Comparison of ENCODE assay signal across 1 cellular context in the genomic region with DNA sequence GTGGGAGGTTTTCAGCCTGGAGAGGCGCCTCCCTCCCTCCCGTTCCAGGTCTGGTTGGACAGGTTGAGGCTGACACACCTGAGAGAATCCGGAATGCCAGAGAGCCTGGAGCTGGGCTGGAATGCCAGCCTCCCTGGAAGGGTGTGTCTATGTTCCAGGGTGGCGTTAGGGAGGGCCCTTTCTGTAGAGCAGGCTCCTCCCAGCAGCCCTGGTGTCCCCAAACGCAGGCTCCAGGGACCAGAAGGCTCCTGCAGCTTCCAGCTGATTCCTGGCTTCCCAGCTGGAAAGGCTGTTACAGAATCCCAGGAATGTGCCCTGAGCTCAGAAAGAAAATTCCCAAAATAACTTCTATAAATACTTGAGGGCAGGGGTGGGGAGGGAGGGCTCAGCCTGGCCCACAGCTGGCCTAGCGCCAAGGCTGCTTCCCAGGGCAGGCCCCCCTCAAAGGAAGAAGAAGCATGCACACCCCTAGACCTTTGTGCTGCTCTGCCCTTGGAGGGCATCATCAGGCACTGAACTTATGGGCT.
TF ChIP-seq lines count a peak whose summit lies in the region.

No MANE protein-coding gene starts in this region.

TF ChIP-seq in HepG2, 621 proteins besides CTCF, POLR2A, EP300 and RAD21 (continued from another document and continues in another):
- TF ChIP-seq ZNF10 (CRISPR knock-in tag; IDR thresholded peaks at IDR 0.05; ENCODE audit: borderline replicate concordance, low read depth): no peak
- TF ChIP-seq GFI1 (CRISPR knock-in tag; IDR thresholded peaks at IDR 0.05; ENCODE audit: borderline replicate concordance): no peak
- TF ChIP-seq NR1H2 (CRISPR knock-in tag; IDR thresholded peaks at IDR 0.05; ENCODE audit: borderline replicate concordance, low read depth): no peak
- TF ChIP-seq RXRB (CRISPR knock-in tag; IDR thresholded peaks at IDR 0.05; ENCODE audit: borderline replicate concordance): peak; percentile 46
- TF ChIP-seq, protein P1, sequence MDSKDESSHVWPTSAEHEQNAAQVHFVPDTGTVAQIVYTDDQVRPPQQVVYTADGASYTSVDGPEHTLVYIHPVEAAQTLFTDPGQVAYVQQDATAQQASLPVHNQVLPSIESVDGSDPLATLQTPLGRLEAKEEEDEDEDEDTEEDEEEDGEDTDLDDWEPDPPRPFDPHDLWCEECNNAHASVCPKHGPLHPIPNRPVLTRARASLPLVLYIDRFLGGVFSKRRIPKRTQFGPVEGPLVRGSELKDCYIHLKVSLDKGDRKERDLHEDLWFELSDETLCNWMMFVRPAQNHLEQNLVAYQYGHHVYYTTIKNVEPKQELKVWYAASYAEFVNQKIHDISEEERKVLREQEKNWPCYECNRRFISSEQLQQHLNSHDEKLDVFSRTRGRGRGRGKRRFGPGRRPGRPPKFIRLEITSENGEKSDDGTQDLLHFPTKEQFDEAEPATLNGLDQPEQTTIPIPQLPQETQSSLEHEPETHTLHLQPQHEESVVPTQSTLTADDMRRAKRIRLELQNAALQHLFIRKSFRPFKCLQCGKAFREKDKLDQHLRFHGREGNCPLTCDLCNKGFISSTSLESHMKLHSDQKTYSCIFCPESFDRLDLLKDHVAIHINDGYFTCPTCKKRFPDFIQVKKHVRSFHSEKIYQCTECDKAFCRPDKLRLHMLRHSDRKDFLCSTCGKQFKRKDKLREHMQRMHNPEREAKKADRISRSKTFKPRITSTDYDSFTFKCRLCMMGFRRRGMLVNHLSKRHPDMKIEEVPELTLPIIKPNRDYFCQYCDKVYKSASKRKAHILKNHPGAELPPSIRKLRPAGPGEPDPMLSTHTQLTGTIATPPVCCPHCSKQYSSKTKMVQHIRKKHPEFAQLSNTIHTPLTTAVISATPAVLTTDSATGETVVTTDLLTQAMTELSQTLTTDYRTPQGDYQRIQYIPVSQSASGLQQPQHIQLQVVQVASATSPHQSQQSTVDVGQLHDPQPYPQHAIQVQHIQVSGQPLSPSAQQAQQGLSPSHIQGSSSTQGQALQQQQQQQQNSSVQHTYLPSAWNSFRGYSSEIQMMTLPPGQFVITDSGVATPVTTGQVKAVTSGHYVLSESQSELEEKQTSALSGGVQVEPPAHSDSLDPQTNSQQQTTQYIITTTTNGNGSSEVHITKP (CRISPR knock-in tag; IDR thresholded peaks at IDR 0.05; ENCODE audit: low read depth): no peak
- TF ChIP-seq, protein P2, sequence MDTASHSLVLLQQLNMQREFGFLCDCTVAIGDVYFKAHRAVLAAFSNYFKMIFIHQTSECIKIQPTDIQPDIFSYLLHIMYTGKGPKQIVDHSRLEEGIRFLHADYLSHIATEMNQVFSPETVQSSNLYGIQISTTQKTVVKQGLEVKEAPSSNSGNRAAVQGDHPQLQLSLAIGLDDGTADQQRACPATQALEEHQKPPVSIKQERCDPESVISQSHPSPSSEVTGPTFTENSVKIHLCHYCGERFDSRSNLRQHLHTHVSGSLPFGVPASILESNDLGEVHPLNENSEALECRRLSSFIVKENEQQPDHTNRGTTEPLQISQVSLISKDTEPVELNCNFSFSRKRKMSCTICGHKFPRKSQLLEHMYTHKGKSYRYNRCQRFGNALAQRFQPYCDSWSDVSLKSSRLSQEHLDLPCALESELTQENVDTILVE (CRISPR knock-in tag; IDR thresholded peaks at IDR 0.05): 0 out of 2 replicates have a peak, but pooled peaks have one; percentile 32
- peak; percentile 41; the same call in 1 of the 2 replicates for TF ChIP-seq ZNF558 (CRISPR knock-in tag; IDR thresholded peaks at IDR 0.05; ENCODE audit: borderline replicate concordance)
- peak; percentile 4; the same call in 1 of the 2 replicates for TF ChIP-seq DMAP1 (CRISPR knock-in tag; IDR thresholded peaks at IDR 0.05)
- no peak for TF ChIP-seq ZNF790 (CRISPR knock-in tag; IDR thresholded peaks at IDR 0.05; ENCODE audit: borderline replicate concordance)
- TF ChIP-seq STAT5B (CRISPR knock-in tag; IDR thresholded peaks at IDR 0.05): no peak
- TF ChIP-seq, protein P3, sequence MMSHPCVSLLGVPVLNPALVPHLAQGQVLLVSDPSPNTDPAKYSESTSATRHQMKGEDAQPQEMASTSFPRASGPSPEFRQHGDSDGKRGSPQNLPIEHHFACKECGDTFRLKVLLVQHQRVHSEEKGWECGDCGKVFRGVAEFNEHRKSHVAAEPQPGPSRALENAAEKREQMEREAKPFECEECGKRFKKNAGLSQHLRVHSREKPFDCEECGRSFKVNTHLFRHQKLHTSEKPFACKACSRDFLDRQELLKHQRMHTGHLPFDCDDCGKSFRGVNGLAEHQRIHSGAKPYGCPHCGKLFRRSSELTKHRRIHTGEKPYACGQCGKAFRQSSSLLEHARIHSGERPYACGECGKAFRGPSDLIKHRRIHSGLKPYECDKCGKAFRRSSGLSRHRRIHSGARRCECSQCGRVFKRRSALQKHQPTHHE (CRISPR knock-in tag; IDR thresholded peaks at IDR 0.05; ENCODE audit: borderline replicate concordance): no peak
- TF ChIP-seq RFXAP (CRISPR knock-in tag; IDR thresholded peaks at IDR 0.05; ENCODE audit: borderline replicate concordance): no peak
- TF ChIP-seq, protein P4, sequence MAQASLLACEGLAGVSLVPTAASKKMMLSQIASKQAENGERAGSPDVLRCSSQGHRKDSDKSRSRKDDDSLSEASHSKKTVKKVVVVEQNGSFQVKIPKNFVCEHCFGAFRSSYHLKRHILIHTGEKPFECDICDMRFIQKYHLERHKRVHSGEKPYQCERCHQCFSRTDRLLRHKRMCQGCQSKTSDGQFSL (CRISPR knock-in tag; IDR thresholded peaks at IDR 0.05): no peak; the same call in 1 of the 2 replicates
- TF ChIP-seq, protein P5, sequence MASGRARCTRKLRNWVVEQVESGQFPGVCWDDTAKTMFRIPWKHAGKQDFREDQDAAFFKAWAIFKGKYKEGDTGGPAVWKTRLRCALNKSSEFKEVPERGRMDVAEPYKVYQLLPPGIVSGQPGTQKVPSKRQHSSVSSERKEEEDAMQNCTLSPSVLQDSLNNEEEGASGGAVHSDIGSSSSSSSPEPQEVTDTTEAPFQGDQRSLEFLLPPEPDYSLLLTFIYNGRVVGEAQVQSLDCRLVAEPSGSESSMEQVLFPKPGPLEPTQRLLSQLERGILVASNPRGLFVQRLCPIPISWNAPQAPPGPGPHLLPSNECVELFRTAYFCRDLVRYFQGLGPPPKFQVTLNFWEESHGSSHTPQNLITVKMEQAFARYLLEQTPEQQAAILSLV (CRISPR knock-in tag; IDR thresholded peaks at IDR 0.05; ENCODE audit: borderline replicate concordance): 0 out of 2 replicates have a peak, but pooled peaks have one; percentile 34
- TF ChIP-seq, protein P6, sequence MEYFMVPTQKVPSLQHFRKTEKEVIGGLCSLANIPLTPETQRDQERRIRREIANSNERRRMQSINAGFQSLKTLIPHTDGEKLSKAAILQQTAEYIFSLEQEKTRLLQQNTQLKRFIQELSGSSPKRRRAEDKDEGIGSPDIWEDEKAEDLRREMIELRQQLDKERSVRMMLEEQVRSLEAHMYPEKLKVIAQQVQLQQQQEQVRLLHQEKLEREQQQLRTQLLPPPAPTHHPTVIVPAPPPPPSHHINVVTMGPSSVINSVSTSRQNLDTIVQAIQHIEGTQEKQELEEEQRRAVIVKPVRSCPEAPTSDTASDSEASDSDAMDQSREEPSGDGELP (IDR thresholded peaks at IDR 0.05; ENCODE audit: borderline replicate concordance, low read depth): peak; percentile 99
- peak; percentile 69; the same call in 1 of the 2 replicates for TF ChIP-seq FOXC1 (CRISPR knock-in tag; IDR thresholded peaks at IDR 0.05; ENCODE audit: borderline replicate concordance)
- no peak for TF ChIP-seq HOXD1 (CRISPR knock-in tag; IDR thresholded peaks at IDR 0.05)
- peak; percentile 55; the same call in 1 of the 2 replicates for TF ChIP-seq DPF2 (CRISPR knock-in tag; IDR thresholded peaks at IDR 0.05; ENCODE audit: borderline replicate concordance, low read depth)
- TF ChIP-seq, protein P7, sequence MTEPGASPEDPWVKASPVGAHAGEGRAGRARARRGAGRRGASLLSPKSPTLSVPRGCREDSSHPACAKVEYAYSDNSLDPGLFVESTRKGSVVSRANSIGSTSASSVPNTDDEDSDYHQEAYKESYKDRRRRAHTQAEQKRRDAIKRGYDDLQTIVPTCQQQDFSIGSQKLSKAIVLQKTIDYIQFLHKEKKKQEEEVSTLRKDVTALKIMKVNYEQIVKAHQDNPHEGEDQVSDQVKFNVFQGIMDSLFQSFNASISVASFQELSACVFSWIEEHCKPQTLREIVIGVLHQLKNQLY (CRISPR knock-in tag; IDR thresholded peaks at IDR 0.05): no peak
- TF ChIP-seq, protein P8, sequence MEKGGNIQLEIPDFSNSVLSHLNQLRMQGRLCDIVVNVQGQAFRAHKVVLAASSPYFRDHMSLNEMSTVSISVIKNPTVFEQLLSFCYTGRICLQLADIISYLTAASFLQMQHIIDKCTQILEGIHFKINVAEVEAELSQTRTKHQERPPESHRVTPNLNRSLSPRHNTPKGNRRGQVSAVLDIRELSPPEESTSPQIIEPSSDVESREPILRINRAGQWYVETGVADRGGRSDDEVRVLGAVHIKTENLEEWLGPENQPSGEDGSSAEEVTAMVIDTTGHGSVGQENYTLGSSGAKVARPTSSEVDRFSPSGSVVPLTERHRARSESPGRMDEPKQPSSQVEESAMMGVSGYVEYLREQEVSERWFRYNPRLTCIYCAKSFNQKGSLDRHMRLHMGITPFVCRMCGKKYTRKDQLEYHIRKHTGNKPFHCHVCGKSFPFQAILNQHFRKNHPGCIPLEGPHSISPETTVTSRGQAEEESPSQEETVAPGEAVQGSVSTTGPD (CRISPR knock-in tag; IDR thresholded peaks at IDR 0.05): no peak
- TF ChIP-seq ADNP (CRISPR knock-in tag; IDR thresholded peaks at IDR 0.05): no peak
- no peak for TF ChIP-seq GLI4 (CRISPR knock-in tag; IDR thresholded peaks at IDR 0.05; ENCODE audit: borderline replicate concordance)
- TF ChIP-seq, protein P9, sequence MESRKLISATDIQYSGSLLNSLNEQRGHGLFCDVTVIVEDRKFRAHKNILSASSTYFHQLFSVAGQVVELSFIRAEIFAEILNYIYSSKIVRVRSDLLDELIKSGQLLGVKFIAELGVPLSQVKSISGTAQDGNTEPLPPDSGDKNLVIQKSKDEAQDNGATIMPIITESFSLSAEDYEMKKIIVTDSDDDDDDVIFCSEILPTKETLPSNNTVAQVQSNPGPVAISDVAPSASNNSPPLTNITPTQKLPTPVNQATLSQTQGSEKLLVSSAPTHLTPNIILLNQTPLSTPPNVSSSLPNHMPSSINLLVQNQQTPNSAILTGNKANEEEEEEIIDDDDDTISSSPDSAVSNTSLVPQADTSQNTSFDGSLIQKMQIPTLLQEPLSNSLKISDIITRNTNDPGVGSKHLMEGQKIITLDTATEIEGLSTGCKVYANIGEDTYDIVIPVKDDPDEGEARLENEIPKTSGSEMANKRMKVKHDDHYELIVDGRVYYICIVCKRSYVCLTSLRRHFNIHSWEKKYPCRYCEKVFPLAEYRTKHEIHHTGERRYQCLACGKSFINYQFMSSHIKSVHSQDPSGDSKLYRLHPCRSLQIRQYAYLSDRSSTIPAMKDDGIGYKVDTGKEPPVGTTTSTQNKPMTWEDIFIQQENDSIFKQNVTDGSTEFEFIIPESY (CRISPR knock-in tag; IDR thresholded peaks at IDR 0.05): peak; percentile 37; the same call in 1 of the 2 replicates
- TF ChIP-seq ZNF883 (CRISPR knock-in tag; IDR thresholded peaks at IDR 0.05; ENCODE audit: not compliant biosample characterization): no peak
- no peak for TF ChIP-seq ZNF660 (CRISPR knock-in tag; IDR thresholded peaks at IDR 0.05; ENCODE audit: borderline replicate concordance, low read depth)
- TF ChIP-seq ZNF549 (CRISPR knock-in tag; IDR thresholded peaks at IDR 0.05): no peak
- TF ChIP-seq, protein P10, sequence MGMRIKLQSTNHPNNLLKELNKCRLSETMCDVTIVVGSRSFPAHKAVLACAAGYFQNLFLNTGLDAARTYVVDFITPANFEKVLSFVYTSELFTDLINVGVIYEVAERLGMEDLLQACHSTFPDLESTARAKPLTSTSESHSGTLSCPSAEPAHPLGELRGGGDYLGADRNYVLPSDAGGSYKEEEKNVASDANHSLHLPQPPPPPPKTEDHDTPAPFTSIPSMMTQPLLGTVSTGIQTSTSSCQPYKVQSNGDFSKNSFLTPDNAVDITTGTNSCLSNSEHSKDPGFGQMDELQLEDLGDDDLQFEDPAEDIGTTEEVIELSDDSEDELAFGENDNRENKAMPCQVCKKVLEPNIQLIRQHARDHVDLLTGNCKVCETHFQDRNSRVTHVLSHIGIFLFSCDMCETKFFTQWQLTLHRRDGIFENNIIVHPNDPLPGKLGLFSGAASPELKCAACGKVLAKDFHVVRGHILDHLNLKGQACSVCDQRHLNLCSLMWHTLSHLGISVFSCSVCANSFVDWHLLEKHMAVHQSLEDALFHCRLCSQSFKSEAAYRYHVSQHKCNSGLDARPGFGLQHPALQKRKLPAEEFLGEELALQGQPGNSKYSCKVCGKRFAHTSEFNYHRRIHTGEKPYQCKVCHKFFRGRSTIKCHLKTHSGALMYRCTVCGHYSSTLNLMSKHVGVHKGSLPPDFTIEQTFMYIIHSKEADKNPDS (CRISPR knock-in tag; IDR thresholded peaks at IDR 0.05): 0 out of 2 replicates have a peak, but pooled peaks have one; percentile 90
- no peak for TF ChIP-seq EHMT2 (IDR thresholded peaks at IDR 0.05; ENCODE audit: borderline replicate concordance, low read depth, low read length)
- no peak for TF ChIP-seq CEBPB (IDR thresholded peaks at IDR 0.05; ENCODE audit: borderline replicate concordance, low read depth, low read length)
- peak; percentile 55 for TF ChIP-seq MED1 (CRISPR knock-in tag; IDR thresholded peaks at IDR 0.05)
- TF ChIP-seq, protein P11, sequence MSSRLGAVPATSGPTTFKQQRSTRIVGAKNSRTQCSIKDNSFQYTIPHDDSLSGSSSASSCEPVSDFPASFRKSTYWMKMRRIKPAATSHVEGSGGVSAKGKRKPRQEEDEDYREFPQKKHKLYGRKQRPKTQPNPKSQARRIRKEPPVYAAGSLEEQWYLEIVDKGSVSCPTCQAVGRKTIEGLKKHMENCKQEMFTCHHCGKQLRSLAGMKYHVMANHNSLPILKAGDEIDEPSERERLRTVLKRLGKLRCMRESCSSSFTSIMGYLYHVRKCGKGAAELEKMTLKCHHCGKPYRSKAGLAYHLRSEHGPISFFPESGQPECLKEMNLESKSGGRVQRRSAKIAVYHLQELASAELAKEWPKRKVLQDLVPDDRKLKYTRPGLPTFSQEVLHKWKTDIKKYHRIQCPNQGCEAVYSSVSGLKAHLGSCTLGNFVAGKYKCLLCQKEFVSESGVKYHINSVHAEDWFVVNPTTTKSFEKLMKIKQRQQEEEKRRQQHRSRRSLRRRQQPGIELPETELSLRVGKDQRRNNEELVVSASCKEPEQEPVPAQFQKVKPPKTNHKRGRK (CRISPR knock-in tag; IDR thresholded peaks at IDR 0.05): no peak
- TF ChIP-seq MAFG (CRISPR knock-in tag; IDR thresholded peaks at IDR 0.05): no peak
- TF ChIP-seq PCBP2 (optimal IDR thresholded peaks at IDR 0.05; ENCODE audit: low read depth, low read length, poor library complexity, severe bottlenecking): no peak
